In genomic region chr2:71129114-71129890, GRCh38 we compare ENCODE assay signal across 8 cellular contexts. TPM values are rescaled to one million over a fixed set of nuclear protein-coding genes. Genes with fewer than 3 reads are reported as not detected.
DNase-seq lines count a peak whose midpoint lies in the region; TF ChIP-seq lines count a peak whose summit lies in the region.

No MANE protein-coding gene starts in this region.

- H3K4me3 ChIP-seq in AG04450 (ENCODE audit: low read depth, low read length) = peak overlapping the region; percentile 98
- H3K4me3 ChIP-seq in HAP-1 = peak overlapping the region; percentile 98
- H3K4me3 ChIP-seq in ascending aorta = peak overlapping the region; percentile 66 to 72
- peak overlapping the region; percentile 71 for H3K4me3 ChIP-seq in lower leg skin (ENCODE audit: low read depth, poor library complexity, severe bottlenecking)

- WGBS in lower leg skin, 2 donors = 1% methylated on average over 17 of the region's 17 CpGs

- H3K4me1 ChIP-seq in HAP-1 = peaks cover 8% of the 10 kb centered on the region
- peaks cover 0 to 17% of the 10 kb centered on the region in 2 donors for H3K4me1 ChIP-seq in ascending aorta

- TF ChIP-seq CTCF in AG04450 (IDR thresholded peaks at IDR 0.05; ENCODE audit: low read depth, low read length) (no peak), ascending aorta (IDR thresholded peaks at IDR 0.05) (no peak), lower leg skin (IDR thresholded peaks at IDR 0.05) (no peak)

- no peak for TF ChIP-seq POLR2A in lower leg skin (IDR thresholded peaks at IDR 0.05)

- in situ Hi-C loops in HAP-1 (cut with MboI; ENCODE audit: low sequenced_read_pairs) = no loop called here

- CTCF ChIA-PET in AG04450 (lab: Charles Lee) = interaction anchor here (1.0 to 1.2 kb wide), 3 partner anchors 28 to 128 kb away, joined by 3 read pairs; no protein-coding TSS in a partner anchor

- H3K36me3 ChIP-seq in HAP-1 (replicated peaks) = peaks cover 17% of the 10 kb centered on the region
- H3K36me3 ChIP-seq in ascending aorta = peaks cover under 1 to 7% of the 10 kb centered on the region in 2 donors

- intact Hi-C loops in ascending aorta (cut with DNase I) (loop anchor here (5.0 kb wide), 1 partner anchor 152 kb away; the partner anchor contains the start of gene ANKRD53), lower leg skin (cut with DNase I; ENCODE audit: low total_unique reads) (no loop called here)

- H3K27ac ChIP-seq in AG04450 (ENCODE audit: low read depth, low read length) (peak overlapping the region; percentile 97), ascending aorta (peak overlapping the region; percentile 84 to 94)

- H3K27me3 ChIP-seq in AG04450 (ENCODE audit: control insufficient read depth, insufficient read depth, low read length) (no peaks in the 10 kb centered on the region), HAP-1 (ENCODE audit: low read depth) (no peaks in the 10 kb centered on the region), ascending aorta (no peaks in the 10 kb centered on the region)

- DNase-seq in AG04450 (ENCODE audit: low read depth, low spot score) = no peak
- peak in 1 of 2 experiments; percentile 20 for DNase-seq in HAP-1 (ENCODE audit: low spot score in 2 of 2)
- DNase-seq in ascending aorta (ENCODE audit: low spot score in 2 of 2) = no peak
- no peak for DNase-seq in lower leg skin (ENCODE audit: low spot score in 2 of 2)
- no peak for DNase-seq in effector CD8-positive, alpha-beta T cell (lab: John Stamatoyannopoulos, UW)
- DNase-seq in T-helper 9 cell = no peak
- no peak for DNase-seq in NCI-H2107 (lab: John Stamatoyannopoulos, UW)
- DNase-seq in activated gamma-delta T cell treated with Interleukin-2 at 50 U/mL for 16 hours = no peak

- H3K9me3 ChIP-seq in AG04450 (ENCODE audit: control insufficient read depth, insufficient read depth, low read length) (peaks cover 2% of the 10 kb centered on the region; the same call in 1 of the 2 replicates), HAP-1 (no peaks in the 10 kb centered on the region), ascending aorta (no peaks in the 10 kb centered on the region)

- POLR2A ChIA-PET in AG04450 (lab: Yijun Ruan, JAX) = interaction anchor here (0.6 to 3.4 kb wide), 5 partner anchors 14 to 202 kb away, joined by 3 to 33 read pairs (median 4); partner anchors contain the start of genes NAGK and ZNF638

RNA-seq across cellular contexts. Expression of gene MCEE, which starts 0.7 kb away (rescaled TPM):
- polyA plus RNA-seq in AG04450 (2011; rRNA removed) = 14.6 and 18.1 TPM in 2 replicates
- 6.4 and 7.1 TPM in 2 replicates for polyA minus RNA-seq in AG04450 (2011; rRNA and poly(A)+ RNA removed)
- total RNA-seq in ascending aorta (2.0 TPM), lower leg skin (10 to 100 TPM; 19.0 to 45.2 (median 33.3) TPM)

RNA-seq across cellular contexts. Expression of gene MPHOSPH10, which starts 1.1 kb away (rescaled TPM):
- polyA plus RNA-seq in AG04450 (2011; rRNA removed) = 14.1 and 23.3 TPM in 2 replicates
- polyA minus RNA-seq in AG04450 (2011; rRNA and poly(A)+ RNA removed) = 5.2 and 11.3 TPM in 2 replicates
- total RNA-seq in ascending aorta (23.0 TPM), lower leg skin (10 to 100 TPM; 19.0 to 28.1 (median 21.8) TPM)
